In genomic region chr6:122717350-122717749, GRCh38 we compare ENCODE assay signal across 13 cellular contexts.
DNase-seq lines count a peak whose midpoint lies in the region; ATAC-seq and TF ChIP-seq lines count a peak whose summit lies in the region.
"Had no signal": no experiment of that assay in that cellular context is flagged by ENCODE, and none has a peak within 500 bp of the region (broad histone marks: within the 10 kb centered on the region; RNA-seq: fewer than 3 reads in every experiment).

No MANE protein-coding gene starts in this region.

- H3K27me3 ChIP-seq in ectodermal cell (ENCODE audit: control insufficient read depth, insufficient read depth, low read length, poor library complexity, severe bottlenecking) (no peaks in the 10 kb centered on the region), psoas muscle (ENCODE audit: insufficient read depth in 3 of 3, low read length in 2 of 3) (no peaks in the 10 kb centered on the region), transverse colon (no peaks in the 10 kb centered on the region)

- H3K9me3 ChIP-seq in ectodermal cell (ENCODE audit: control insufficient read depth, low read length) (no peaks in the 10 kb centered on the region), psoas muscle (no peaks in the 10 kb centered on the region), transverse colon (no peaks in the 10 kb centered on the region)
- H3K9me3 ChIP-seq: A549 had no signal

- TF ChIP-seq EP300 in transverse colon (IDR thresholded peaks at IDR 0.05; ENCODE audit: low read depth) = no peak

- H3K4me3 ChIP-seq in ectodermal cell (ENCODE audit: insufficient read depth, low read depth, low read length) (no peak overlapping the region), psoas muscle (no peak overlapping the region), transverse colon (no peak overlapping the region)
- H3K4me3 ChIP-seq: A549 had no signal

- no peaks in the 10 kb centered on the region for H3K36me3 ChIP-seq in ectodermal cell (ENCODE audit: control insufficient read depth, insufficient read depth, low read length)
- H3K36me3 ChIP-seq in psoas muscle (ENCODE audit: insufficient read depth in 1 of 2, low read depth in 1 of 2) = no peaks in the 10 kb centered on the region
- H3K36me3 ChIP-seq in transverse colon = no peaks in the 10 kb centered on the region

- intact Hi-C loops in psoas muscle (cut with DNase I) (loop anchor here in 1 of 2 donors (5.0 kb wide), 1 partner anchor 105 kb away; the partner anchor contains the start of gene PKIB), transverse colon (cut with DNase I; ENCODE audit: low total_unique reads) (no loop called here)

- no peak for TF ChIP-seq POLR2A in transverse colon (IDR thresholded peaks at IDR 0.05)

- WGBS in ectodermal cell, 2 experiments = 34 to 48% methylated on average over 2 of the region's 2 CpGs
- 4 to 8% (median 5%) methylated on average over 2 of the region's 2 CpGs for WGBS in psoas muscle, 3 donors
- WGBS in transverse colon (ENCODE audit: low coverage in 1 of 2), 2 donors = 41% methylated on average over 2 of the region's 2 CpGs; no CpG with 5 or more reads in 1 of the 2 donors

- TF ChIP-seq CTCF in psoas muscle (IDR thresholded peaks at IDR 0.05) = no peak
- no peak for TF ChIP-seq CTCF in transverse colon (IDR thresholded peaks at IDR 0.05)

- in situ Hi-C loops in transverse colon (cut with MboI; ENCODE audit: low pct_ligation_motif_present in 1 of 4, low pct_unique_long_range_greater_than_20kb in 1 of 4, low sequenced_read_pairs in 3 of 4) = no loop called here

- ATAC-seq in psoas muscle = peak; percentile 56 to 80 (median 68)
- no peak for ATAC-seq in HG03354 (IDR thresholded peaks at IDR 0.05; ENCODE audit: poor library complexity, severe bottlenecking, unreplicated experiment)
- ATAC-seq in GM21447 (IDR thresholded peaks at IDR 0.05; ENCODE audit: unreplicated experiment) = no peak
- ATAC-seq: A549, T-cell had no signal

- peaks cover 7% of the 10 kb centered on the region for H3K4me1 ChIP-seq in ectodermal cell (ENCODE audit: control insufficient read depth, insufficient read depth, low read length)
- no peaks in the 10 kb centered on the region for H3K4me1 ChIP-seq in psoas muscle
- no peaks in the 10 kb centered on the region for H3K4me1 ChIP-seq in transverse colon
- H3K4me1 ChIP-seq: A549 had no signal

- H3K27ac ChIP-seq in ectodermal cell (ENCODE audit: insufficient read depth, low read depth, low read length, poor library complexity, severe bottlenecking) = peak overlapping the region; percentile 60
- no peak overlapping the region for H3K27ac ChIP-seq in psoas muscle
- H3K27ac ChIP-seq in transverse colon = no peak overlapping the region
- H3K27ac ChIP-seq: A549 had no signal

- DNase-seq in NCI-H2227 (lab: John Stamatoyannopoulos, UW; ENCODE audit: unreplicated experiment) = peak; percentile 76
- DNase-seq in NCI-H2227 treated with DMSO at 0.1 percent for 48 hours (lab: John Stamatoyannopoulos, UW) = no peak
- DNase-seq in NCI-H524 (lab: John Stamatoyannopoulos, UW) = peak; percentile 62 to 84
- no peak for DNase-seq in psoas muscle
- DNase-seq in transverse colon = no peak
- DNase-seq: activated T-cell treated with anti-CD3 and anti-CD28 coated beads for 4 hours; naive B cell; stimulated activated CD4-positive, alpha-beta T cell treated with anti-CD3 and anti-CD28 coated beads, Interleukin-2, amount 100 ng/mL, for 48 hours; T-cell had no signal

Comparison
In these comparisons a context has a peak if more than half of its experiments do, and no peak if none do; other contexts are left out.
1. DNase-seq: peak in NCI-H2227 (single experiment) and NCI-H524 (2 of 2); none in NCI-H2227 treated with DMSO at 0.1 percent for 48 hours (single experiment), psoas muscle (0 of 2) and transverse colon (single experiment).
2. ATAC-seq: peak in psoas muscle (4 of 4); none in HG03354 (single experiment) and GM21447 (single experiment).